ENCODE assay signal across 10 cellular contexts in genomic region chr9:6944093-6944551, GRCh38.
DNase-seq lines count a peak whose midpoint lies in the region; ATAC-seq and TF ChIP-seq lines count a peak whose summit lies in the region.
"Had no signal": no experiment of that assay in that cellular context is flagged by ENCODE, and none has a peak within 500 bp of the region (broad histone marks: within the 10 kb centered on the region; RNA-seq: fewer than 3 reads in every experiment).

No MANE protein-coding gene starts in this region.

- peak; percentile 43 for TF ChIP-seq CTCF in LNCaP clone FGC (IDR thresholded peaks at IDR 0.05; ENCODE audit: control insufficient read depth, extremely low read depth, insufficient read depth)
- TF ChIP-seq CTCF in mucosa of descending colon (IDR thresholded peaks at IDR 0.05), result no peak
- TF ChIP-seq CTCF in H9 (conservative IDR thresholded peaks at IDR 0.05), result no peak

- no peaks in the 10 kb centered on the region for H3K27me3 ChIP-seq in H9 (ENCODE audit: insufficient read depth, low read length)
- H3K27me3 ChIP-seq: tibial nerve had no signal

- no peak overlapping the region for H3K4me3 ChIP-seq in LNCaP clone FGC (ENCODE audit: low read depth, low read length)
- no peak overlapping the region for H3K4me3 ChIP-seq in mucosa of descending colon
- H3K4me3 ChIP-seq: tibial nerve had no signal

- H3K27ac ChIP-seq in H9 (ENCODE audit: insufficient read length, low read depth, low read length), result no peak overlapping the region
- H3K27ac ChIP-seq: tibial nerve had no signal

- WGBS in H9 (ENCODE audit: extremely low coverage, insufficient read length, low lambda C conversion rate), result no CpG with 5 or more reads among the region's 1 CpG

- intact Hi-C loops in mucosa of descending colon (cut with DNase I, micrococcal nuclease), result no loop called here

- no peaks in the 10 kb centered on the region for H3K36me3 ChIP-seq in mucosa of descending colon (ENCODE audit: low read depth)
- H3K36me3 ChIP-seq: tibial nerve had no signal

- H3K4me2 ChIP-seq in H9 (ENCODE audit: insufficient read depth, insufficient read length, low read length), result no peak overlapping the region

- H2BK12ac ChIP-seq in H9 (ENCODE audit: insufficient read length, low read depth, low read length), result no peak overlapping the region

- no peaks in the 10 kb centered on the region for H3K23me2 ChIP-seq in H9 (ENCODE audit: insufficient read length, low read depth, low read length, poor library complexity, severe bottlenecking)

- H3K4me3 Mint-ChIP-seq in T-cell, result no peak overlapping the region
- no peak overlapping the region for H3K4me3 Mint-ChIP-seq in H9

- H4K20me1 ChIP-seq in H9 (ENCODE audit: control insufficient read depth, insufficient read depth, insufficient read length), result no peaks in the 10 kb centered on the region

- no peak overlapping the region for H2AFZ ChIP-seq in H9 (ENCODE audit: low read length)

- H3K18ac ChIP-seq in H9 (ENCODE audit: insufficient read length, low read depth, low read length), result no peak overlapping the region

- no peak overlapping the region for H4K8ac ChIP-seq in H9 (replicated peaks; ENCODE audit: insufficient read length, low read depth, low read length)

- H3K27ac Mint-ChIP-seq in T-cell, result no peak overlapping the region
- H3K27ac Mint-ChIP-seq in H9, result no peak overlapping the region

- peak; percentile 67 for ATAC-seq in SK-N-SH treated with all-trans-retinoic acid at 6 μM for 48 hours
- no peak for ATAC-seq in T-cell (replicated peaks in 1 of 4)
- ATAC-seq in mucosa of descending colon, result no peak

- CTCF ChIA-PET in T-cell (lab: Charles Lee), result interaction anchor here in 1 of 2 donors (0.7 kb wide), 1 partner anchor 10 kb away, joined by 3 read pairs; no protein-coding TSS in a partner anchor

- H4K5ac ChIP-seq in H9 (ENCODE audit: insufficient read length, low read depth, low read length), result no peak overlapping the region

- peaks cover 45 to 51% (median 48%) of the 10 kb centered on the region in 3 donors for H3K4me1 Mint-ChIP-seq in T-cell
- no peaks in the 10 kb centered on the region for H3K4me1 Mint-ChIP-seq in H9

- no peak overlapping the region for H2BK120ac ChIP-seq in H9 (ENCODE audit: low read depth, low read length, poor library complexity, severe bottlenecking)

- no peak overlapping the region for H2BK5ac ChIP-seq in H9 (ENCODE audit: insufficient read length, low read length)

- H3K4me1 ChIP-seq in mucosa of descending colon (ENCODE audit: low read depth) (no peaks in the 10 kb centered on the region), H9 (ENCODE audit: insufficient read depth, low read length) (no peaks in the 10 kb centered on the region)

- no peaks in the 10 kb centered on the region for H3K79me1 ChIP-seq in H9 (ENCODE audit: insufficient read depth, low read depth, low read length, poor library complexity, severe bottlenecking)

- POLR2A ChIA-PET in T-cell (lab: Charles Lee), result interaction anchor here (0.6 to 0.8 kb wide), 2 partner anchors 95 to 101 kb away, joined by 3 to 8 read pairs; no protein-coding TSS in a partner anchor

- H3K79me2 ChIP-seq in H9 (ENCODE audit: insufficient read depth, low read length), result no peaks in the 10 kb centered on the region

- H3T11ph ChIP-seq in H9 (ENCODE audit: low read length), result no peak overlapping the region

- no peak overlapping the region for H2BK20ac ChIP-seq in H9 (ENCODE audit: low read depth, low read length, poor library complexity, severe bottlenecking)

- H3K56ac ChIP-seq in H9 (ENCODE audit: insufficient read length, low read depth, low read length), result no peak overlapping the region

- DNase-seq in Caki2 (ENCODE audit: low read depth) (peak; percentile 11), LNCaP clone FGC (ENCODE audit: low read depth) (peak; percentile 56), inferior parietal cortex (ENCODE audit: extremely low spot score) (peak; percentile 57), T-cell (no peak), mucosa of descending colon (no peak), H9 (no peak), anterior cingulate cortex (lab: John Stamatoyannopoulos, UW) (no peak)
- DNase-seq: NCI-H1417 treated with DMSO at 0.1 percent for 48 hours had no signal

- H3K27me3 Mint-ChIP-seq in T-cell (no peaks in the 10 kb centered on the region), H9 (ENCODE audit: low read depth) (no peaks in the 10 kb centered on the region)

- no peak overlapping the region for H4K91ac ChIP-seq in H9 (ENCODE audit: insufficient read length, low read depth, low read length)

- H3K9ac ChIP-seq in H9 (ENCODE audit: extremely low read depth, insufficient read length, low read length), result no peak overlapping the region

- H3K9me3 ChIP-seq in mucosa of descending colon (no peaks in the 10 kb centered on the region), H9 (ENCODE audit: control insufficient read depth, low read depth, low read length) (no peaks in the 10 kb centered on the region)
- H3K9me3 ChIP-seq: tibial nerve had no signal

- H3K23ac ChIP-seq in H9 (ENCODE audit: insufficient read length, low read depth, low read length), result no peak overlapping the region

- H3K36me3 Mint-ChIP-seq in T-cell (peaks cover 31% of the 10 kb centered on the region), H9 (ENCODE audit: insufficient read depth in 1 of 3, low read depth in 3 of 3) (peaks cover 7 to 12% (median 10%) of the 10 kb centered on the region in 3 experiments)

- no peak overlapping the region for H2BK15ac ChIP-seq in H9 (ENCODE audit: low read depth, low read length)

- in situ Hi-C loops in Caki2 (cut with HindIII; ENCODE audit: low pct_unique_long_range_greater_than_20kb, low sequenced_read_pairs), result no loop called here

- no peak overlapping the region for H3K14ac ChIP-seq in H9 (ENCODE audit: insufficient read depth, low read length)

- H2AK5ac ChIP-seq in H9 (ENCODE audit: insufficient read length, low read length), result no peak overlapping the region

- no peak overlapping the region for H3K4ac ChIP-seq in H9 (ENCODE audit: low read depth, low read length)

- H3K9me3 Mint-ChIP-seq in T-cell (no peaks in the 10 kb centered on the region), H9 (peaks cover 4 to 8% of the 10 kb centered on the region in 2 experiments)

TF ChIP-seq in SK-N-SH treated with all-trans-retinoic acid at 6 μM for 48 hours, 23 proteins besides CTCF, POLR2A, EP300 and RAD21 (continues in another document):
- no peak for TF ChIP-seq ESRRG (CRISPR knock-in tag; IDR thresholded peaks at IDR 0.05)
- TF ChIP-seq ZC3H10 (CRISPR knock-in tag; IDR thresholded peaks at IDR 0.05), result no peak
- no peak for TF ChIP-seq CSDC2 (CRISPR knock-in tag; IDR thresholded peaks at IDR 0.05)
- TF ChIP-seq ZNF565 (CRISPR knock-in tag; conservative IDR thresholded peaks at IDR 0.05; ENCODE audit: low read depth), result no peak
- TF ChIP-seq ZNF70 (CRISPR knock-in tag; IDR thresholded peaks at IDR 0.05), result no peak
- TF ChIP-seq ZNF8 (CRISPR knock-in tag; IDR thresholded peaks at IDR 0.05), result no peak
- TF ChIP-seq CREB5 (CRISPR knock-in tag; IDR thresholded peaks at IDR 0.05; ENCODE audit: low read depth), result no peak
- no peak for TF ChIP-seq TOX (CRISPR knock-in tag; IDR thresholded peaks at IDR 0.05; ENCODE audit: borderline replicate concordance)
- TF ChIP-seq PPARA (CRISPR knock-in tag; IDR thresholded peaks at IDR 0.05; ENCODE audit: borderline replicate concordance), result no peak
- no peak; the same call in none of the 2 replicates for TF ChIP-seq ISL1 (CRISPR knock-in tag; IDR thresholded peaks at IDR 0.05)
- no peak for TF ChIP-seq ARNTL (CRISPR knock-in tag; IDR thresholded peaks at IDR 0.05; ENCODE audit: borderline replicate concordance, low read depth)
- no peak for TF ChIP-seq ZFP30 (CRISPR knock-in tag; IDR thresholded peaks at IDR 0.05)
- TF ChIP-seq, protein P1, sequence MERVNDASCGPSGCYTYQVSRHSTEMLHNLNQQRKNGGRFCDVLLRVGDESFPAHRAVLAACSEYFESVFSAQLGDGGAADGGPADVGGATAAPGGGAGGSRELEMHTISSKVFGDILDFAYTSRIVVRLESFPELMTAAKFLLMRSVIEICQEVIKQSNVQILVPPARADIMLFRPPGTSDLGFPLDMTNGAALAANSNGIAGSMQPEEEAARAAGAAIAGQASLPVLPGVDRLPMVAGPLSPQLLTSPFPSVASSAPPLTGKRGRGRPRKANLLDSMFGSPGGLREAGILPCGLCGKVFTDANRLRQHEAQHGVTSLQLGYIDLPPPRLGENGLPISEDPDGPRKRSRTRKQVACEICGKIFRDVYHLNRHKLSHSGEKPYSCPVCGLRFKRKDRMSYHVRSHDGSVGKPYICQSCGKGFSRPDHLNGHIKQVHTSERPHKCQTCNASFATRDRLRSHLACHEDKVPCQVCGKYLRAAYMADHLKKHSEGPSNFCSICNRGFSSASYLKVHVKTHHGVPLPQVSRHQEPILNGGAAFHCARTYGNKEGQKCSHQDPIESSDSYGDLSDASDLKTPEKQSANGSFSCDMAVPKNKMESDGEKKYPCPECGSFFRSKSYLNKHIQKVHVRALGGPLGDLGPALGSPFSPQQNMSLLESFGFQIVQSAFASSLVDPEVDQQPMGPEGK (CRISPR knock-in tag; IDR thresholded peaks at IDR 0.05; ENCODE audit: borderline replicate concordance), result no peak
- no peak for TF ChIP-seq POU6F1 (CRISPR knock-in tag; IDR thresholded peaks at IDR 0.05; ENCODE audit: borderline replicate concordance, low read depth)
- TF ChIP-seq SNAI2 (CRISPR knock-in tag; IDR thresholded peaks at IDR 0.05), result no peak

Comparison
In these comparisons a context has a peak if more than half of its experiments do, and no peak if none do; other contexts are left out.
1. DNase-seq: peak in Caki2 (single experiment), LNCaP clone FGC (single experiment) and inferior parietal cortex (single experiment); none in T-cell (0 of 34), mucosa of descending colon (0 of 3), H9 (single experiment) and anterior cingulate cortex (0 of 58).